Comparison of ENCODE assay signal across 8 cellular contexts in genomic region chr15:32030795-32031194, GRCh38. TPM values are rescaled to one million over a fixed set of nuclear protein-coding genes. Genes with fewer than 3 reads are reported as not detected.
A peak's percentile ranks its signal among the peaks of the same experiment; 100 is the strongest.
DNase-seq lines count a peak whose midpoint lies in the region; ATAC-seq and TF ChIP-seq lines count a peak whose summit lies in the region.

No MANE protein-coding gene starts in this region.

- no peaks in the 10 kb centered on the region for H3K9me3 ChIP-seq in PC-9 (ENCODE audit: insufficient read depth, low read depth)

- H2AFZ ChIP-seq in PC-9, result no peak overlapping the region

- no peaks in the 10 kb centered on the region for H3K4me1 Mint-ChIP-seq in central memory CD8-positive, alpha-beta T cell
- H3K4me1 Mint-ChIP-seq in mesothelial cell of epicardium, result peaks cover 13% of the 10 kb centered on the region

- POLR2A ChIA-PET in PC-9 (lab: Charles Lee; ENCODE audit: unreplicated experiment), result no interaction called here

- no peaks in the 10 kb centered on the region for H3K36me3 ChIP-seq in PC-9 (ENCODE audit: low read depth)

- no peaks in the 10 kb centered on the region for H3F3A ChIP-seq in PC-9 (ENCODE audit: insufficient read depth, low read depth)

- ATAC-seq in Right ventricle myocardium inferior, result peak; percentile 10
- no peak for ATAC-seq in central memory CD8-positive, alpha-beta T cell (replicated peaks; ENCODE audit: extremely low read depth, poor library complexity, severe bottlenecking)

- H3K9me3 Mint-ChIP-seq in central memory CD8-positive, alpha-beta T cell, result no peaks in the 10 kb centered on the region
- H3K9me3 Mint-ChIP-seq in mesothelial cell of epicardium, result no peaks in the 10 kb centered on the region

- no peaks in the 10 kb centered on the region for H4K20me1 ChIP-seq in PC-9 (ENCODE audit: insufficient read depth)

- CTCF ChIA-PET in PC-9 (lab: Charles Lee), result no interaction called here

- TF ChIP-seq CTCF in mesothelial cell of epicardium (IDR thresholded peaks at IDR 0.05; ENCODE audit: unreplicated experiment), result no peak
- no peak for TF ChIP-seq CTCF in PC-9 (conservative IDR thresholded peaks at IDR 0.05)

- no peaks in the 10 kb centered on the region for H3K4me1 ChIP-seq in PC-9 (replicated peaks; ENCODE audit: insufficient read depth)

- H3K27me3 Mint-ChIP-seq in central memory CD8-positive, alpha-beta T cell, result peaks cover 71% of the 10 kb centered on the region
- peaks cover 87% of the 10 kb centered on the region for H3K27me3 Mint-ChIP-seq in mesothelial cell of epicardium (ENCODE audit: low read depth)

- no peak overlapping the region for H3K4me3 ChIP-seq in PC-9

- no peak overlapping the region for H3K27ac ChIP-seq in PC-9

- peak overlapping the region; percentile 59 for H3K4me3 Mint-ChIP-seq in central memory CD8-positive, alpha-beta T cell
- peak overlapping the region; percentile 73 for H3K4me3 Mint-ChIP-seq in mesothelial cell of epicardium

- no peaks in the 10 kb centered on the region for H3K27me3 ChIP-seq in PC-9 (ENCODE audit: insufficient read depth, low read depth)

- BruUV-seq in PC-9 (replicated peaks; lab: Mats Ljungman, UMichigan), result no TSS peak

- H3K79me2 ChIP-seq in PC-9 (ENCODE audit: low read depth), result no peaks in the 10 kb centered on the region

- no peak overlapping the region for H3K4me2 ChIP-seq in PC-9

- TF ChIP-seq POLR2A in erythroblast (IDR thresholded peaks at IDR 0.05; ENCODE audit: low read length), result no peak

- H3K36me3 Mint-ChIP-seq in central memory CD8-positive, alpha-beta T cell (ENCODE audit: insufficient read depth), result no peaks in the 10 kb centered on the region
- no peaks in the 10 kb centered on the region for H3K36me3 Mint-ChIP-seq in mesothelial cell of epicardium

- intact Hi-C loops in Right ventricle myocardium inferior (cut with DNase I), result loop anchor here (5.0 kb wide), 1 partner anchor 77 kb away; no protein-coding TSS in a partner anchor
- intact Hi-C loops in cardiac septum (cut with DNase I), result loop anchor here (5.0 kb wide), 1 partner anchor 77 kb away; no protein-coding TSS in a partner anchor
- intact Hi-C loops in PC-9 (cut with micrococcal nuclease; ENCODE audit: unreplicated experiment), result no loop called here

- H3K9me2 ChIP-seq in PC-9 (ENCODE audit: insufficient read depth), result no peaks in the 10 kb centered on the region

- DNase-seq in Right ventricle myocardium inferior (ENCODE audit: missing footprints) (no peak), cardiac septum (ENCODE audit: low spot score) (no peak), mesothelial cell of epicardium (ENCODE audit: low spot score in 2 of 2, unreplicated experiment in 2 of 2) (no peak), NCI-H146 treated with DMSO at 0.1 percent for 48 hours (lab: John Stamatoyannopoulos, UW; ENCODE audit: unreplicated experiment) (no peak), NOMO-1 treated with DMSO at 0.1 percent for 48 hours (lab: John Stamatoyannopoulos, UW; ENCODE audit: unreplicated experiment) (no peak), erythroblast (lab: John Stamatoyannopoulos, UW) (no peak), PC-9 (no peak)
- DNase-seq in central memory CD8-positive, alpha-beta T cell (ENCODE audit: low spot score in 2 of 2), result no peak

- no peak overlapping the region for H3K27ac Mint-ChIP-seq in central memory CD8-positive, alpha-beta T cell (ENCODE audit: low read depth)
- peak overlapping the region; percentile 13 for H3K27ac Mint-ChIP-seq in mesothelial cell of epicardium

RNA-seq across cellular contexts. Expression of gene CHRNA7, which starts 0.5 kb away (rescaled TPM):
- total RNA-seq in Right ventricle myocardium inferior (1.2 TPM), cardiac septum (1.1 TPM), mesothelial cell of epicardium (2.2 to 3.0 TPM (median 2.9 TPM) in 3 replicates), PC-9 (2021) (not detected in 2 replicates)
